In genomic region chr2:25131253-25131566, GRCh38 we compare ENCODE assay signal across 1 cellular context.
TF ChIP-seq lines count a peak whose summit lies in the region.

No MANE protein-coding gene starts in this region.

TF ChIP-seq in GM23338, 12 proteins besides CTCF, POLR2A, EP300 and RAD21 (continued from another document):
- TF ChIP-seq ZNF462 (CRISPR knock-in tag; IDR thresholded peaks at IDR 0.05) (no peak), NANOG (IDR thresholded peaks at IDR 0.05; ENCODE audit: borderline replicate concordance) (no peak), EZH2 (IDR thresholded peaks at IDR 0.05; ENCODE audit: low read depth, unreplicated experiment) (no peak), ZNF331 (CRISPR knock-in tag; IDR thresholded peaks at IDR 0.05; ENCODE audit: low read depth) (no peak), REST (IDR thresholded peaks at IDR 0.05; ENCODE audit: unreplicated experiment) (no peak), ETS1 (IDR thresholded peaks at IDR 0.05) (no peak), POLR2AphosphoS5 (IDR thresholded peaks at IDR 0.05; ENCODE audit: low read depth) (no peak), STAT1 (IDR thresholded peaks at IDR 0.05; ENCODE audit: unreplicated experiment) (no peak), ZNF114 (CRISPR knock-in tag; IDR thresholded peaks at IDR 0.05) (no peak)
